1 cellular context compared by ENCODE assay signal in the genomic region with DNA sequence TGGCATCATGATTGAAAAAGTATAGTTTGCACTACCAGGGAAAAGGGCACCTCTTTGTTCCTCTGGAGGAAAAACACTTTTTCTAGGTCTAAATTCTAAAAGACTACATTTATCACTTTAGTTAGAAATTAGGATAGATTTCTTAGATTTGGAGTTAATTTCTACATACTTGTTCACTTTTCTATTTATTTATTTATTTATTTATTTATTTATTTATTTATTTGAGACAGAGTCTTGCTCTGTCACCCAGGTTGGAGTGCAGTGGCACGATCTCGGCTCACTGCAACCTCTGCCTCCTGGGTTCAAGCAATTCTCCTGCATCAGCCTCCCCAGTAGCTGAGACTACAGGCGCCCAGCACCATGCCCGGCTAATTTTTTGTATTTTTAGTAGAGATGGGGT. TPM values are rescaled to one million over a fixed set of nuclear protein-coding genes. Genes with fewer than 3 reads are reported as not detected.
"Had no signal": no experiment of that assay in that cellular context is flagged by ENCODE, and none has a peak within 500 bp of the region (broad histone marks: within the 10 kb centered on the region; RNA-seq: fewer than 3 reads in every experiment).

No MANE protein-coding gene starts in this region.

RNA-seq across cellular contexts. Expression of a gene that starts 32.2 kb away (rescaled TPM):
- polyA plus RNA-seq: HepG2 had no signal
